Comparison of ENCODE assay signal across 16 cellular contexts in the genomic region with DNA sequence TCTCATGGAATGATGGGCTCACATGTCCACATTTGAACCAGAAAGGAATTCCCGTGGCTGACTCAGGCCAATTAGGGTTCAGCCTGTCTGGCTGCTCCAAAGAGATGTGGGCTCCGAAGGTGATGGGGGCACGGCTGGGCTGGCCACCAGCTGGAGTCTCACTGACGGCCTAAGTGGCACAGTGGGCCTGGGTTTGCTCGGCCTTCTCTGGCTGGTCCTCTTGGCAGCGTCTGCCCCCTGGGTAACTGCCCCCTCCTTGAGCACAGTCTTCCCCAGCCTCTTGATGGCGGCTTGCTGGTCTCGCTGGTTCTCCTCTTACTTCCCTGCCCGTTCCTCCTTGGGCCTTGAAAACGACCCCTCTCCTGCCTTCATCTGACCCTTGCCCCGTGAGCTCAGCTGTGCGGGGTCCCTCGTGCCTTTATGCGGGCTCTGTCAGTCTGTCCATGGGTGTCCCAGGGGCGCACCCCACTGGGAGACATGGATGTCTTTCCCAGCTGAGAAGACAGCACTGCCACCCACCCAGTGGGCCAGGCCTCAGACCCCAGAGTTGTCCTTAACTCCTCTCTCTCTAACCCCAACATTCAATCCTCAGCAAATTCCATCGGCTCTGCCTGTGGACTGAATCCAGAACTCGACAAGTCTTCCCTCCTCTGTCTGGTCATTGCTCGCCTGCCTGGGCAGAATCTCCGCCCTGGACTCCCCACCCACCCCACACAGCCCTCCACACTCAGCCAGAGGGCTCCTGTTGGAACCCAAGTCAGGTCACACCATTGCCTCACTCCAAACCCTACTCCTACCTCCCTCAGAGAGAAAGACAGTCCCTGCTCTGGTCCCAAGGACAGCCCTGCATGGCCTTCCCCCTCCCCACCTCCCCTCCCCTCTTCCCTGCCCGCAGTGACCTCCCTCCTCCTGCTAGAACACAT.
A peak's percentile ranks its signal among the peaks of the same experiment; 100 is the strongest.
DNase-seq lines count a peak whose midpoint lies in the region; ATAC-seq and TF ChIP-seq lines count a peak whose summit lies in the region.
"Had no signal": no experiment of that assay in that cellular context is flagged by ENCODE, and none has a peak within 500 bp of the region (broad histone marks: within the 10 kb centered on the region; RNA-seq: fewer than 3 reads in every experiment).

No MANE protein-coding gene starts in this region.

- no peak for TF ChIP-seq POLR2A in breast epithelium (IDR thresholded peaks at IDR 0.05)

- H3K27me3 ChIP-seq in breast epithelium (no peaks in the 10 kb centered on the region), HL-60 (ENCODE audit: insufficient read depth, poor library complexity, severe bottlenecking) (no peaks in the 10 kb centered on the region), lower lobe of right lung (ENCODE audit: low read depth) (no peaks in the 10 kb centered on the region)

- H3K9me3 ChIP-seq in breast epithelium (no peaks in the 10 kb centered on the region), lower lobe of right lung (no peaks in the 10 kb centered on the region)

- H3K4me1 Mint-ChIP-seq in MCF 10A (ENCODE audit: insufficient read depth, unreplicated experiment) = peaks cover 16% of the 10 kb centered on the region

- TF ChIP-seq CTCF in breast epithelium (IDR thresholded peaks at IDR 0.05) (no peak), MCF 10A (IDR thresholded peaks at IDR 0.05; ENCODE audit: unreplicated experiment) (no peak), HL-60 (IDR thresholded peaks at IDR 0.05; ENCODE audit: insufficient read depth, low read length) (no peak), lower lobe of right lung (IDR thresholded peaks at IDR 0.05) (no peak)

- no peaks in the 10 kb centered on the region for H3K36me3 ChIP-seq in breast epithelium
- H3K36me3 ChIP-seq in lower lobe of right lung = no peaks in the 10 kb centered on the region

- no TSS peak for BruUV-seq in MCF 10A (replicated peaks; lab: Mats Ljungman, UMichigan)

- H3K27ac Mint-ChIP-seq in MCF 10A (ENCODE audit: low read depth, unreplicated experiment) = no peak overlapping the region

- POLR2A ChIA-PET in MCF 10A (lab: Yijun Ruan, JAX) = no interaction called here

- no peaks in the 10 kb centered on the region for H3K36me3 Mint-ChIP-seq in MCF 10A (ENCODE audit: insufficient read depth, unreplicated experiment)

- H3K4me1 ChIP-seq in breast epithelium = peaks cover 17% of the 10 kb centered on the region in 2 donors
- H3K4me1 ChIP-seq in lower lobe of right lung = peaks cover 67% of the 10 kb centered on the region

- H3K27ac ChIP-seq in breast epithelium = peak overlapping the region; percentile 71 to 74
- peak overlapping the region; percentile 76 for H3K27ac ChIP-seq in HL-60 (replicated peaks)
- peak overlapping the region; percentile 7 for H3K27ac ChIP-seq in lower lobe of right lung
- peak overlapping the region in 14 of 21 experiments; percentile 5 to 88 (median 54) for H3K27ac ChIP-seq in skin epidermis
- H3K27ac ChIP-seq: 22Rv1 had no signal

- DNase-seq in breast epithelium (ENCODE audit: low spot score in 2 of 2) (no peak), MCF 10A (ENCODE audit: unreplicated experiment) (no peak), HL-60 (ENCODE audit: low read depth in 1 of 2, low spot score in 1 of 2) (no peak), lower lobe of right lung (no peak), hepatic stellate cell (ENCODE audit: low spot score) (no peak), RPMI8226 (no peak), SHP77 (lab: John Stamatoyannopoulos, UW) (no peak)
- DNase-seq: KG1, NCI-H187 treated with DMSO at 0.1 percent for 48 hours, NCI-H2171, NCI-H446 treated with DMSO at 0.1 percent for 48 hours, NCI-H748 treated with DMSO at 0.1 percent for 48 hours, PC-9, SHP77 treated with DMSO at 0.1 percent for 48 hours had no signal

- no peak overlapping the region for H3K4me3 Mint-ChIP-seq in MCF 10A (ENCODE audit: unreplicated experiment)

- intact Hi-C loops in breast epithelium (cut with DNase I; ENCODE audit: low total_unique reads) (no loop called here), MCF 10A (cut with micrococcal nuclease) (loop anchor here (5.0 kb wide), 1 partner anchor 108 kb away; no protein-coding TSS in a partner anchor), lower lobe of right lung (cut with DNase I) (no loop called here)

- no peaks in the 10 kb centered on the region for H3K27me3 Mint-ChIP-seq in MCF 10A (ENCODE audit: insufficient read depth, unreplicated experiment)

- H3K4me3 ChIP-seq in breast epithelium (no peak overlapping the region), HL-60 (replicated peaks; ENCODE audit: insufficient read depth, low read length) (no peak overlapping the region), lower lobe of right lung (peak overlapping the region; percentile 14), skin epidermis (no peak overlapping the region)
- H3K4me3 ChIP-seq: PC-9 had no signal

- CTCF ChIA-PET in MCF 10A (lab: Yijun Ruan, JAX) = no interaction called here

- H3K9me3 Mint-ChIP-seq in MCF 10A (ENCODE audit: unreplicated experiment) = no peaks in the 10 kb centered on the region

- ATAC-seq in lower lobe of right lung = no peak

Comparison
In these comparisons a context has a peak if more than half of its experiments do, and no peak if none do; other contexts are left out.
1. H3K27ac ChIP-seq: peak in every context shown above with its lines; median percentile 76 in HL-60; 72 in breast epithelium; 54 in skin epidermis; 7 in lower lobe of right lung.